ENCODE assay signal across 17 cellular contexts in the genomic region with DNA sequence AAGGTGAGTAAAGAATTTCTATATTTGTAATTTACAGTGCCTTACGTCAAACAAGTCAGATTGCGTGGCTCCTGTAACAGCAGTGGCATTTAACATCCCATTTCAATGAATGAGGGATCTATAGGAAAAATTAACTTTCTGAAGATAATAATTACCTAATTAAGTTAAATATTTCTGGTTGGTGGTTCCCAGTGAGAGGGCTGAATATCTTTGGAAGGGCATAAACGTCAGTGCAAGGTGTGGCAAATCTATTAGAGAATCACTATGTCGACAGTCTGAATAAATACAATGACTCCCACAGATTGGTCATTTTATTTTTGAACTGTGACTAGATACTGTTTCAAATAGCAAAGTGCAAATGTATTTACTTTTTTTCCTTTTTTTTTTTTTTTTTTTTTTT.
DNase-seq lines count a peak whose midpoint lies in the region; ATAC-seq, FAIRE-seq and TF ChIP-seq lines count a peak whose summit lies in the region.
"Had no signal": no experiment of that assay in that cellular context is flagged by ENCODE, and none has a peak within 500 bp of the region (broad histone marks: within the 10 kb centered on the region; RNA-seq: fewer than 3 reads in every experiment).

No MANE protein-coding gene starts in this region.

- no peak for TF ChIP-seq POLR2A in GM12892 (IDR thresholded peaks at IDR 0.05; ENCODE audit: low read depth, low read length)

- peak overlapping the region; percentile 23 for H3K4me3 ChIP-seq in neural cell (ENCODE audit: low read length)
- H3K4me3 ChIP-seq: GM12878, GM23338 had no signal

- H3F3A ChIP-seq in neural cell (ENCODE audit: insufficient read depth, low read length, poor library complexity, severe bottlenecking), result peaks cover 3% of the 10 kb centered on the region

- no peak overlapping the region for H3K4me3 Mint-ChIP-seq in endothelial cell (ENCODE audit: unreplicated experiment)
- no peak overlapping the region for H3K4me3 Mint-ChIP-seq in MCF 10A (ENCODE audit: unreplicated experiment)
- H3K4me3 Mint-ChIP-seq: B cell; CD4-positive, alpha-beta memory T cell; GM23338 had no signal

- intact Hi-C loops in MCF 10A (cut with micrococcal nuclease), result no loop called here

- peak overlapping the region; percentile 32 for H3K9ac ChIP-seq in neural cell (ENCODE audit: low read length)

- DNase-seq in Caki2 (ENCODE audit: low read depth) (peak; percentile 1), NCI-H748 (lab: John Stamatoyannopoulos, UW; ENCODE audit: unreplicated experiment) (peak; percentile 56), endothelial cell (ENCODE audit: low spot score) (no peak), GM12892 (ENCODE audit: insufficient read length) (no peak), MCF 10A (ENCODE audit: unreplicated experiment) (no peak)
- DNase-seq: Caco-2; CD4-positive, alpha-beta memory T cell; DMS53; H7 had no signal

- H3K27ac ChIP-seq in neural cell (ENCODE audit: low read length), result peak overlapping the region; percentile 86
- H3K27ac ChIP-seq: C4-2B, HL-60 had no signal

- no peak for TF ChIP-seq CTCF in endothelial cell (IDR thresholded peaks at IDR 0.05; ENCODE audit: unreplicated experiment)
- TF ChIP-seq CTCF in neural cell (IDR thresholded peaks at IDR 0.05; ENCODE audit: poor library complexity, severe bottlenecking), result no peak
- no peak for TF ChIP-seq CTCF in MCF 10A (IDR thresholded peaks at IDR 0.05; ENCODE audit: unreplicated experiment)

- no peaks in the 10 kb centered on the region for H3K9me3 ChIP-seq in neural cell (ENCODE audit: low read length)
- H3K9me3 ChIP-seq: Caco-2 had no signal

- H3K36me3 Mint-ChIP-seq in endothelial cell (ENCODE audit: low read depth, unreplicated experiment) (no peaks in the 10 kb centered on the region), MCF 10A (ENCODE audit: insufficient read depth, unreplicated experiment) (no peaks in the 10 kb centered on the region)
- H3K36me3 Mint-ChIP-seq: CD4-positive, alpha-beta memory T cell had no signal

- no peaks in the 10 kb centered on the region for H4K20me1 ChIP-seq in neural cell (ENCODE audit: insufficient read depth)

- no TSS peak for BruUV-seq in MCF 10A (replicated peaks; lab: Mats Ljungman, UMichigan)

- H3K36me3 ChIP-seq in neural cell (ENCODE audit: insufficient read depth, low read length), result no peaks in the 10 kb centered on the region

- ATAC-seq in GM21390 (IDR thresholded peaks at IDR 0.05; ENCODE audit: unreplicated experiment), result no peak
- ATAC-seq: GM12878, GM23338 had no signal

- H3K4me1 Mint-ChIP-seq in endothelial cell (ENCODE audit: unreplicated experiment) (no peaks in the 10 kb centered on the region), MCF 10A (ENCODE audit: insufficient read depth, unreplicated experiment) (no peaks in the 10 kb centered on the region)

- H3K79me2 ChIP-seq in neural cell (replicated peaks; ENCODE audit: insufficient read depth, low read length), result no peaks in the 10 kb centered on the region

- no peaks in the 10 kb centered on the region for H3K27me3 ChIP-seq in neural cell (ENCODE audit: insufficient read depth, low read depth, low read length)

- no peak for FAIRE-seq in GM12892 (lab: Jason Lieb, UNC)
- FAIRE-seq: A204.1, GM12878 had no signal

- no peak for TF ChIP-seq EP300 in neural cell (conservative IDR thresholded peaks at IDR 0.05; ENCODE audit: poor library complexity, severe bottlenecking)

- H3K27ac Mint-ChIP-seq in endothelial cell (ENCODE audit: unreplicated experiment), result peak overlapping the region; percentile 42
- H3K27ac Mint-ChIP-seq in MCF 10A (ENCODE audit: low read depth, unreplicated experiment), result no peak overlapping the region
- H3K27ac Mint-ChIP-seq: B cell; CD4-positive, alpha-beta memory T cell had no signal

- H2AFZ ChIP-seq in neural cell (ENCODE audit: low read depth, low read length), result no peak overlapping the region
- H2AFZ ChIP-seq: GM23338 had no signal

- POLR2A ChIA-PET in MCF 10A (lab: Yijun Ruan, JAX), result no interaction called here

- no peaks in the 10 kb centered on the region for H3K27me3 Mint-ChIP-seq in endothelial cell (ENCODE audit: unreplicated experiment)
- H3K27me3 Mint-ChIP-seq in MCF 10A (ENCODE audit: insufficient read depth, unreplicated experiment), result peaks cover 67% of the 10 kb centered on the region
- H3K27me3 Mint-ChIP-seq: B cell; CD4-positive, alpha-beta memory T cell had no signal

- H3K4me2 ChIP-seq in neural cell (ENCODE audit: low read length), result peak overlapping the region; percentile 40
- H3K4me2 ChIP-seq: GM23338 had no signal

- in situ Hi-C loops in Caki2 (cut with HindIII; ENCODE audit: low pct_unique_long_range_greater_than_20kb, low sequenced_read_pairs), result no loop called here

- TF ChIP-seq RAD21 in neural cell (conservative IDR thresholded peaks at IDR 0.05), result no peak

- CTCF ChIA-PET in MCF 10A (lab: Yijun Ruan, JAX), result interaction anchor here (1.0 to 2.2 kb wide), 3 partner anchors 7 to 38 kb away, joined by 3 to 6 read pairs (median 3); no protein-coding TSS in a partner anchor

- no peaks in the 10 kb centered on the region for H3K9me2 ChIP-seq in neural cell (ENCODE audit: insufficient read depth, low read length)

- H3K9me3 Mint-ChIP-seq in endothelial cell (ENCODE audit: unreplicated experiment) (no peaks in the 10 kb centered on the region), MCF 10A (ENCODE audit: unreplicated experiment) (no peaks in the 10 kb centered on the region)
- H3K9me3 Mint-ChIP-seq: GM23338 had no signal

TF ChIP-seq in neural cell, 6 proteins besides CTCF, POLR2A, EP300 and RAD21:
- TF ChIP-seq POLR2AphosphoS5 (IDR thresholded peaks at IDR 0.05), result no peak
- TF ChIP-seq MXI1 (conservative IDR thresholded peaks at IDR 0.05; ENCODE audit: poor library complexity, severe bottlenecking), result no peak
- TF ChIP-seq EZH2 (IDR thresholded peaks at IDR 0.05; ENCODE audit: borderline replicate concordance, insufficient read depth, low read length, poor library complexity, severe bottlenecking), result no peak
- no peak for TF ChIP-seq TAF1 (IDR thresholded peaks at IDR 0.05; ENCODE audit: low read depth)
- TF ChIP-seq, protein P1, sequence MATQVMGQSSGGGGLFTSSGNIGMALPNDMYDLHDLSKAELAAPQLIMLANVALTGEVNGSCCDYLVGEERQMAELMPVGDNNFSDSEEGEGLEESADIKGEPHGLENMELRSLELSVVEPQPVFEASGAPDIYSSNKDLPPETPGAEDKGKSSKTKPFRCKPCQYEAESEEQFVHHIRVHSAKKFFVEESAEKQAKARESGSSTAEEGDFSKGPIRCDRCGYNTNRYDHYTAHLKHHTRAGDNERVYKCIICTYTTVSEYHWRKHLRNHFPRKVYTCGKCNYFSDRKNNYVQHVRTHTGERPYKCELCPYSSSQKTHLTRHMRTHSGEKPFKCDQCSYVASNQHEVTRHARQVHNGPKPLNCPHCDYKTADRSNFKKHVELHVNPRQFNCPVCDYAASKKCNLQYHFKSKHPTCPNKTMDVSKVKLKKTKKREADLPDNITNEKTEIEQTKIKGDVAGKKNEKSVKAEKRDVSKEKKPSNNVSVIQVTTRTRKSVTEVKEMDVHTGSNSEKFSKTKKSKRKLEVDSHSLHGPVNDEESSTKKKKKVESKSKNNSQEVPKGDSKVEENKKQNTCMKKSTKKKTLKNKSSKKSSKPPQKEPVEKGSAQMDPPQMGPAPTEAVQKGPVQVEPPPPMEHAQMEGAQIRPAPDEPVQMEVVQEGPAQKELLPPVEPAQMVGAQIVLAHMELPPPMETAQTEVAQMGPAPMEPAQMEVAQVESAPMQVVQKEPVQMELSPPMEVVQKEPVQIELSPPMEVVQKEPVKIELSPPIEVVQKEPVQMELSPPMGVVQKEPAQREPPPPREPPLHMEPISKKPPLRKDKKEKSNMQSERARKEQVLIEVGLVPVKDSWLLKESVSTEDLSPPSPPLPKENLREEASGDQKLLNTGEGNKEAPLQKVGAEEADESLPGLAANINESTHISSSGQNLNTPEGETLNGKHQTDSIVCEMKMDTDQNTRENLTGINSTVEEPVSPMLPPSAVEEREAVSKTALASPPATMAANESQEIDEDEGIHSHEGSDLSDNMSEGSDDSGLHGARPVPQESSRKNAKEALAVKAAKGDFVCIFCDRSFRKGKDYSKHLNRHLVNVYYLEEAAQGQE (IDR thresholded peaks at IDR 0.05; ENCODE audit: borderline replicate concordance), result no peak
- TF ChIP-seq SMC3 (conservative IDR thresholded peaks at IDR 0.05; ENCODE audit: poor library complexity), result no peak

Comparison
In these comparisons a context has a peak if more than half of its experiments do, and no peak if none do; other contexts are left out.
1. DNase-seq: peak in Caki2 (single experiment) and NCI-H748 (single experiment); none in endothelial cell (single experiment), GM12892 (single experiment) and MCF 10A (single experiment).